Comparison of ENCODE assay signal across 12 cellular contexts in the genomic region with DNA sequence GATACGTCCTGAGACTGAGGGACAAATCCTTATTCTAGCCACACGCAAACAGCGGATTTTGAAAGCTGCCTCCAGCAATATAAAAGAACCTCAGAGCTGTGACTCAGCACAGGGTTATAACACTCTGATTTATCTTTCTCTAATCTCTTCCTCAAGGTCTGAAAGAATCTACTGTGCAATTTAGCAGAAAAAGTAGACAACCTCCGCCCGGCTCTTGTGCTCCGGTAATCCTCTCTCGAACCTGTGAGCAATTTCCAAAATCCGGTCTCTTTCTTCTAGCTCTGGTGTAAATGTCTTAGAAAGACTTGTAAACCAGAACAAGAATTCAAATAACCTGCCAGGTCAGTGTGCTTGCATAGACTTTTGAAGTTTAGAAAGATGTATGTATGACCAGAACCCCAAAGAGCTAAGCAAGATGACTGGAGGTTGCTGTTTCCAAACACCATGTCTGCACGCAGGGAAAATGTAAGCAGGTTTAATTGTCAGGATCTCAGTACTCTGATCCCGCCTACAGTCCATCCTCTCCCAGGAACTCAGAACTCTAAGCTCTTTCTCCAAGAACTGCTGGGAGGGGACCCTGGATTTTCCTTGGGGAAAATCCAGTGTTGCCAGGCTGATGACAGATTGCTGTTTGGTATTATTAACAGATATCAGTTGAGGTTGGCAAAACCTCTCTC.
DNase-seq lines count a peak whose midpoint lies in the region; ATAC-seq and TF ChIP-seq lines count a peak whose summit lies in the region.
"Had no signal": no experiment of that assay in that cellular context is flagged by ENCODE, and none has a peak within 500 bp of the region (broad histone marks: within the 10 kb centered on the region; RNA-seq: fewer than 3 reads in every experiment).

No MANE protein-coding gene starts in this region.

- intact Hi-C loops in activated T-helper 1 cell treated with anti-CD3 and anti-CD28 coated beads, Interleukin-12 subunit alpha, Interleukin-12 subunit beta, Interleukin-2, Interleukin-4 antibody, amounts not matched to agents 30 ng/mL and 10 ng/mL and 1 ng/mL, durations not matched to agents 14 hours and 24 hours and 36 hours (cut with micrococcal nuclease), result loop anchor here (1.0 to 10.0 kb wide), 8 partner anchors 477 to 1729 kb away; partner anchors contain the start of genes N4BP2L1 and NBEA
- intact Hi-C loops in heart right ventricle (cut with DNase I), result loop anchor here in 1 of 10 donors (5.0 kb wide), 1 partner anchor 1909 kb away; no protein-coding TSS in a partner anchor

- peak overlapping the region; percentile 45 for H3K4me3 Mint-ChIP-seq in activated T-helper 1 cell treated with anti-CD3 and anti-CD28 coated beads, Interleukin-12 subunit alpha, Interleukin-12 subunit beta, Interleukin-2, Interleukin-4 antibody, amounts not matched to agents 30 ng/mL and 10 ng/mL and 1 ng/mL, durations not matched to agents 14 hours and 24 hours and 36 hours
- H3K4me3 Mint-ChIP-seq: dendritic cell treated with granulocyte-macrophage colony-stimulating factor and Interleukin-4, amounts not matched to agents 40 ng/mL and 50 ng/mL, for 4 days had no signal

- H3K4me3 ChIP-seq in hepatocyte (no peak overlapping the region), heart right ventricle (no peak overlapping the region)

- in situ Hi-C loops in KBM-7 (cut with MboI; ENCODE audit: low pct_unique_long_range_greater_than_20kb, low sequenced_read_pairs), result no loop called here

- H3K9me3 ChIP-seq in hepatocyte (ENCODE audit: low read depth), result no peaks in the 10 kb centered on the region
- no peaks in the 10 kb centered on the region for H3K9me3 ChIP-seq in heart right ventricle
- H3K9me3 ChIP-seq: neutrophil had no signal

- peaks cover 3% of the 10 kb centered on the region for H3K27me3 Mint-ChIP-seq in activated T-helper 1 cell treated with anti-CD3 and anti-CD28 coated beads, Interleukin-12 subunit alpha, Interleukin-12 subunit beta, Interleukin-2, Interleukin-4 antibody, amounts not matched to agents 30 ng/mL and 10 ng/mL and 1 ng/mL, durations not matched to agents 14 hours and 24 hours and 36 hours (ENCODE audit: insufficient read depth)

- WGBS in hepatocyte (ENCODE audit: low lambda C conversion rate, missing lambda C conversion rate), result 24% methylated on average over 10 of the region's 10 CpGs
- 89 to 92% methylated on average over 10 of the region's 10 CpGs for WGBS in heart right ventricle, 2 donors

- H3K36me3 Mint-ChIP-seq in activated T-helper 1 cell treated with anti-CD3 and anti-CD28 coated beads, Interleukin-12 subunit alpha, Interleukin-12 subunit beta, Interleukin-2, Interleukin-4 antibody, amounts not matched to agents 30 ng/mL and 10 ng/mL and 1 ng/mL, durations not matched to agents 14 hours and 24 hours and 36 hours (ENCODE audit: low read depth), result no peaks in the 10 kb centered on the region

- H4K20me1 ChIP-seq in hepatocyte (ENCODE audit: insufficient read depth, poor library complexity, severe bottlenecking), result no peaks in the 10 kb centered on the region

- H3K27me3 ChIP-seq in hepatocyte, result no peaks in the 10 kb centered on the region
- no peaks in the 10 kb centered on the region for H3K27me3 ChIP-seq in heart right ventricle

- peak overlapping the region; percentile 91 for H3K27ac Mint-ChIP-seq in activated T-helper 1 cell treated with anti-CD3 and anti-CD28 coated beads, Interleukin-12 subunit alpha, Interleukin-12 subunit beta, Interleukin-2, Interleukin-4 antibody, amounts not matched to agents 30 ng/mL and 10 ng/mL and 1 ng/mL, durations not matched to agents 14 hours and 24 hours and 36 hours
- H3K27ac Mint-ChIP-seq: dendritic cell treated with granulocyte-macrophage colony-stimulating factor and Interleukin-4, amounts not matched to agents 40 ng/mL and 50 ng/mL, for 4 days had no signal

- H3K4me1 Mint-ChIP-seq in activated T-helper 1 cell treated with anti-CD3 and anti-CD28 coated beads, Interleukin-12 subunit alpha, Interleukin-12 subunit beta, Interleukin-2, Interleukin-4 antibody, amounts not matched to agents 30 ng/mL and 10 ng/mL and 1 ng/mL, durations not matched to agents 14 hours and 24 hours and 36 hours (ENCODE audit: low read depth), result peaks cover 40% of the 10 kb centered on the region

- peak; percentile 89 for DNase-seq in HT-29 (ENCODE audit: low spot score)
- no peak for DNase-seq in activated T-helper 1 cell treated with anti-CD3 and anti-CD28 coated beads, Interleukin-12 subunit alpha, Interleukin-12 subunit beta, Interleukin-2, Interleukin-4 antibody, amounts not matched to agents 30 ng/mL and 10 ng/mL and 1 ng/mL, durations not matched to agents 14 hours and 24 hours and 36 hours (ENCODE audit: low spot score)
- peak; percentile 68 for DNase-seq in hepatocyte (ENCODE audit: low spot score)
- no peak for DNase-seq in T1000 (lab: John Stamatoyannopoulos, UW)
- no peak for DNase-seq in heart right ventricle
- DNase-seq in KBM-7, result no peak
- DNase-seq: stimulated activated naive CD8-positive, alpha-beta T cell treated with anti-CD3 and anti-CD28 coated beads, Interleukin-15, Interleukin-2, amounts not matched to agents 100 U/mL and 50 U/mL, for 24 hours had no signal

- peak overlapping the region; percentile 21 for H2AFZ ChIP-seq in hepatocyte

- no peaks in the 10 kb centered on the region for H3K79me2 ChIP-seq in hepatocyte

- no peak for TF ChIP-seq CTCF in 22Rv1 (IDR thresholded peaks at IDR 0.05)
- no peak for TF ChIP-seq CTCF in hepatocyte (IDR thresholded peaks at IDR 0.05; ENCODE audit: poor library complexity)
- TF ChIP-seq CTCF in heart right ventricle (IDR thresholded peaks at IDR 0.05), result no peak

- H3K27ac ChIP-seq in 22Rv1 (peak overlapping the region; percentile 84), hepatocyte (peak overlapping the region; percentile 89), heart right ventricle (peak overlapping the region in 1 of 10 donors; percentile 51)
- H3K27ac ChIP-seq: neutrophil, VCaP had no signal

- peaks cover 5% of the 10 kb centered on the region for H3K9me3 Mint-ChIP-seq in activated T-helper 1 cell treated with anti-CD3 and anti-CD28 coated beads, Interleukin-12 subunit alpha, Interleukin-12 subunit beta, Interleukin-2, Interleukin-4 antibody, amounts not matched to agents 30 ng/mL and 10 ng/mL and 1 ng/mL, durations not matched to agents 14 hours and 24 hours and 36 hours

- ATAC-seq in heart right ventricle (no peak), GM19395 (IDR thresholded peaks at IDR 0.05; ENCODE audit: unreplicated experiment) (no peak)

- H3K36me3 ChIP-seq in hepatocyte (replicated peaks; ENCODE audit: insufficient read depth, low read depth) (no peaks in the 10 kb centered on the region), heart right ventricle (no peaks in the 10 kb centered on the region)
- H3K36me3 ChIP-seq: neutrophil had no signal

- H3K4me1 ChIP-seq in hepatocyte (ENCODE audit: insufficient read depth), result peaks cover 36% of the 10 kb centered on the region
- peaks cover 0 to 18% (median 12%) of the 10 kb centered on the region in 9 donors for H3K4me1 ChIP-seq in heart right ventricle

- H3K4me2 ChIP-seq in hepatocyte, result peak overlapping the region; percentile 68

- H3K9me2 ChIP-seq in hepatocyte (replicated peaks; ENCODE audit: insufficient read depth), result no peaks in the 10 kb centered on the region

Comparison
In these comparisons a context has a peak if more than half of its experiments do, and no peak if none do; other contexts are left out.
1. DNase-seq: peak in HT-29 (single experiment) and hepatocyte (single experiment); none in activated T-helper 1 cell treated with anti-CD3 and anti-CD28 coated beads, Interleukin-12 subunit alpha, Interleukin-12 subunit beta, Interleukin-2, Interleukin-4 antibody, amounts not matched to agents 30 ng/mL and 10 ng/mL and 1 ng/mL, durations not matched to agents 14 hours and 24 hours and 36 hours (single experiment), T1000 (single experiment), heart right ventricle (0 of 2) and KBM-7 (single experiment).